8 cellular contexts compared by ENCODE assay signal in genomic region chr19:2982983-2983350, GRCh38. TPM values are rescaled to one million over a fixed set of nuclear protein-coding genes. Genes with fewer than 3 reads are reported as not detected.
DNase-seq lines count a peak whose midpoint lies in the region; ATAC-seq, FAIRE-seq and TF ChIP-seq lines count a peak whose summit lies in the region.

No MANE protein-coding gene starts in this region.

- intact Hi-C loops in endothelial cell of umbilical vein (cut with micrococcal nuclease): loop anchor here (1.0 to 2.0 kb wide), 3 partner anchors 11 to 52 kb away; no protein-coding TSS in a partner anchor

- CTCF ChIA-PET in endothelial cell of umbilical vein (lab: Charles Lee): interaction anchor here (1.3 to 1.6 kb wide), 3 partner anchors 30 to 121 kb away, joined by 3 to 7 read pairs (median 6); no protein-coding TSS in a partner anchor

- H3K4me1 Mint-ChIP-seq in nephron: peaks cover 34% of the 10 kb centered on the region

- H3K27ac Mint-ChIP-seq in nephron: peak overlapping the region; percentile 49 to 93 (median 76)

- H3K27me3 ChIP-seq in BLaER1 (no peaks in the 10 kb centered on the region), endothelial cell of umbilical vein (ENCODE audit: control insufficient read depth in 2 of 2, insufficient read depth in 2 of 2, low read length in 2 of 2) (no peaks in the 10 kb centered on the region)

- H3K4me3 ChIP-seq in BLaER1: peak overlapping the region; percentile 38; the same call in 1 of the 2 replicates
- no peak overlapping the region for H3K4me3 ChIP-seq in endothelial cell of umbilical vein (replicated peaks in 1 of 3; ENCODE audit: insufficient read depth in 1 of 3, low read depth in 1 of 3, low read length in 3 of 3)

- dilution Hi-C loops in endothelial cell of umbilical vein (cut with MboI; ENCODE audit: extremely low pct_ligation_motif_present, low sequenced_read_pairs): no loop called here

- H3K4me1 ChIP-seq in BLaER1: peaks cover 96% of the 10 kb centered on the region
- H3K4me1 ChIP-seq in endothelial cell of umbilical vein (ENCODE audit: control insufficient read depth, extremely low read depth, insufficient read depth, low read length): peaks cover 19% of the 10 kb centered on the region

- H3K9me3 ChIP-seq in BLaER1: no peaks in the 10 kb centered on the region
- no peaks in the 10 kb centered on the region for H3K9me3 ChIP-seq in endothelial cell of umbilical vein (replicated peaks; ENCODE audit: control insufficient read depth, insufficient read depth, low read length)

- peak overlapping the region; percentile 65 for H3K9ac ChIP-seq in BLaER1
- peak overlapping the region; percentile 36 for H3K9ac ChIP-seq in endothelial cell of umbilical vein (replicated peaks; ENCODE audit: extremely low read depth, insufficient read depth, low read length)

- H3K36me3 Mint-ChIP-seq in nephron (ENCODE audit: low read depth): no peaks in the 10 kb centered on the region

- H3K36me3 ChIP-seq in BLaER1 (no peaks in the 10 kb centered on the region), endothelial cell of umbilical vein (ENCODE audit: control insufficient read depth in 2 of 2, extremely low read depth in 1 of 2, insufficient read depth in 2 of 2, low read length in 2 of 2) (no peaks in the 10 kb centered on the region)

- H3K9me3 Mint-ChIP-seq in nephron: no peaks in the 10 kb centered on the region

- H3K79me2 ChIP-seq in endothelial cell of umbilical vein (ENCODE audit: control insufficient read depth, insufficient read depth, low read length): no peaks in the 10 kb centered on the region

- peak; percentile 88 for DNase-seq in NCI-H345 (lab: John Stamatoyannopoulos, UW)
- peak; percentile 93 for DNase-seq in endothelial cell of umbilical vein (ENCODE audit: low read depth, low spot score)
- no peak for DNase-seq in kidney glomerular epithelial cell (lab: John Stamatoyannopoulos, UW)
- DNase-seq in activated effector memory CD4-positive, alpha-beta T cell treated with Interleukin-2 at 50 U/mL for 16 hours: no peak

- POLR2A ChIA-PET in endothelial cell of umbilical vein (lab: Charles Lee): interaction anchor here (0.5 kb wide), 1 partner anchor 13 kb away, joined by 6 read pairs; no protein-coding TSS in a partner anchor

- peak overlapping the region; percentile 82 for H2AFZ ChIP-seq in endothelial cell of umbilical vein (ENCODE audit: low read depth, low read length)

- BruUV-seq in endothelial cell of umbilical vein (replicated peaks; lab: Mats Ljungman, UMichigan): no TSS peak

- peak; percentile 90 for FAIRE-seq in endothelial cell of umbilical vein (lab: Jason Lieb, UNC)

- H4K20me1 ChIP-seq in BLaER1 (no peaks in the 10 kb centered on the region), endothelial cell of umbilical vein (replicated peaks; ENCODE audit: control insufficient read depth, extremely low read depth, insufficient read depth, low read length) (no peaks in the 10 kb centered on the region)

- no peaks in the 10 kb centered on the region for H3K9me1 ChIP-seq in endothelial cell of umbilical vein (replicated peaks; ENCODE audit: control insufficient read depth, extremely low read depth, insufficient read depth, low read length)

- H3K27ac ChIP-seq in BLaER1: peak overlapping the region; percentile 81
- H3K27ac ChIP-seq in endothelial cell of umbilical vein (ENCODE audit: insufficient read depth, low read depth, low read length): peak overlapping the region; percentile 70

- no peak for TF ChIP-seq CTCF in endothelial cell of umbilical vein (IDR thresholded peaks at IDR 0.05; ENCODE audit: extremely low read depth in 1 of 2, insufficient read depth in 1 of 2, low read depth in 1 of 2, low read length in 2 of 2)
- TF ChIP-seq CTCF in nephron (IDR thresholded peaks at IDR 0.05; ENCODE audit: unreplicated experiment in 3 of 3): no peak

- no peak for ATAC-seq in HG02884 (IDR thresholded peaks at IDR 0.05; ENCODE audit: unreplicated experiment)
- ATAC-seq in GM21576 (IDR thresholded peaks at IDR 0.05; ENCODE audit: unreplicated experiment): no peak

- H3K27me3 Mint-ChIP-seq in nephron (ENCODE audit: low read depth): peaks cover 39% of the 10 kb centered on the region

- peak overlapping the region; percentile 24 to 66 (median 51) for H3K4me3 Mint-ChIP-seq in nephron

- no peak for TF ChIP-seq POLR2A in endothelial cell of umbilical vein (IDR thresholded peaks at IDR 0.05; ENCODE audit: low read depth, low read length)

- H3K4me2 ChIP-seq in BLaER1 (peak overlapping the region; percentile 95), endothelial cell of umbilical vein (ENCODE audit: insufficient read depth, low read length) (no peak overlapping the region)

TF ChIP-seq in endothelial cell of umbilical vein, 7 proteins besides CTCF, POLR2A, EP300 and RAD21:
- peak; percentile 20 for TF ChIP-seq POLR2AphosphoS5 (IDR thresholded peaks at IDR 0.05; ENCODE audit: insufficient read depth, low read depth, low read length)
- no peak for TF ChIP-seq FOS (IDR thresholded peaks at IDR 0.05; ENCODE audit: borderline replicate concordance, insufficient read depth, low read length)
- TF ChIP-seq JUN (IDR thresholded peaks at IDR 0.05; ENCODE audit: borderline replicate concordance, insufficient read depth, insufficient read length, low read depth): peak; percentile 2
- TF ChIP-seq MYC (IDR thresholded peaks at IDR 0.05; ENCODE audit: low read depth, low read length): no peak
- TF ChIP-seq, protein P1, sequence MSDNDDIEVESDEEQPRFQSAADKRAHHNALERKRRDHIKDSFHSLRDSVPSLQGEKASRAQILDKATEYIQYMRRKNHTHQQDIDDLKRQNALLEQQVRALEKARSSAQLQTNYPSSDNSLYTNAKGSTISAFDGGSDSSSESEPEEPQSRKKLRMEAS (IDR thresholded peaks at IDR 0.05; ENCODE audit: insufficient read depth, insufficient read length): no peak

RNA-seq across cellular contexts. Expression of gene TLE6, which starts 5.6 kb away (rescaled TPM):
- 1.9 and 2.0 TPM in 2 replicates for total RNA-seq in endothelial cell of umbilical vein
- 1.6 and 2.1 TPM in 2 replicates for polyA plus RNA-seq in endothelial cell of umbilical vein
- polyA plus RNA-seq in endothelial cell of umbilical vein (2011; cell fraction: cytosol; rRNA removed): 1.0 and 1.4 TPM in 2 replicates
- polyA plus RNA-seq in endothelial cell of umbilical vein (2011; cell fraction: nucleus; rRNA removed): 7.1 and 8.2 TPM in 2 replicates
- 0.83 and 2.2 TPM in 2 replicates for polyA plus RNA-seq in endothelial cell of umbilical vein (2012)
- polyA minus RNA-seq in endothelial cell of umbilical vein: 0.83 and 1.5 TPM in 2 replicates
- 1.8 TPM for polyA minus RNA-seq in endothelial cell of umbilical vein (2011; cell fraction: cytosol; rRNA and poly(A)+ RNA removed)
- 1.5 TPM in 2 replicates for polyA minus RNA-seq in endothelial cell of umbilical vein (2011; cell fraction: nucleus; rRNA and poly(A)+ RNA removed)

RNA-seq across cellular contexts. Expression of gene ZNF77, which starts 38.2 kb away (rescaled TPM):
- total RNA-seq in endothelial cell of umbilical vein: 5.9 and 7.0 TPM in 2 replicates
- 7.7 and 10.2 TPM in 2 replicates for polyA plus RNA-seq in endothelial cell of umbilical vein
- 15.7 and 17.7 TPM in 2 replicates for polyA plus RNA-seq in endothelial cell of umbilical vein (2011; cell fraction: cytosol; rRNA removed)
- polyA plus RNA-seq in endothelial cell of umbilical vein (2011; cell fraction: nucleus; rRNA removed): 14.0 and 14.9 TPM in 2 replicates
- 5.1 and 5.5 TPM in 2 replicates for polyA plus RNA-seq in endothelial cell of umbilical vein (2012)
- polyA minus RNA-seq in endothelial cell of umbilical vein: 11.6 and 14.0 TPM in 2 replicates
- polyA minus RNA-seq in endothelial cell of umbilical vein (2011; cell fraction: cytosol; rRNA and poly(A)+ RNA removed): 1.8 TPM
- 5.2 and 5.3 TPM in 2 replicates for polyA minus RNA-seq in endothelial cell of umbilical vein (2011; cell fraction: nucleus; rRNA and poly(A)+ RNA removed)

RNA-seq across cellular contexts. Expression of gene TLE2, which starts 46.1 kb away (rescaled TPM):
- 38.8 and 42.5 TPM in 2 replicates for total RNA-seq in endothelial cell of umbilical vein
- 32.0 and 38.3 TPM in 2 replicates for polyA plus RNA-seq in endothelial cell of umbilical vein
- 18.1 and 24.3 TPM in 2 replicates for polyA plus RNA-seq in endothelial cell of umbilical vein (2011; cell fraction: cytosol; rRNA removed)
- polyA plus RNA-seq in endothelial cell of umbilical vein (2011; cell fraction: nucleus; rRNA removed): 83.7 and 102 TPM in 2 replicates
- polyA plus RNA-seq in endothelial cell of umbilical vein (2012): 24.2 and 43.0 TPM in 2 replicates
- 13.2 and 18.9 TPM in 2 replicates for polyA minus RNA-seq in endothelial cell of umbilical vein
- polyA minus RNA-seq in endothelial cell of umbilical vein (2011; cell fraction: cytosol; rRNA and poly(A)+ RNA removed): 14.4 TPM
- 13.9 and 23.3 TPM in 2 replicates for polyA minus RNA-seq in endothelial cell of umbilical vein (2011; cell fraction: nucleus; rRNA and poly(A)+ RNA removed)

Comparison
In these comparisons a context has a peak if more than half of its experiments do, and no peak if none do; other contexts are left out.
1. DNase-seq: peak in NCI-H345 (single experiment) and endothelial cell of umbilical vein (single experiment); none in kidney glomerular epithelial cell (single experiment) and activated effector memory CD4-positive, alpha-beta T cell treated with Interleukin-2 at 50 U/mL for 16 hours (single experiment).